1 cellular context compared by ENCODE assay signal in the genomic region with DNA sequence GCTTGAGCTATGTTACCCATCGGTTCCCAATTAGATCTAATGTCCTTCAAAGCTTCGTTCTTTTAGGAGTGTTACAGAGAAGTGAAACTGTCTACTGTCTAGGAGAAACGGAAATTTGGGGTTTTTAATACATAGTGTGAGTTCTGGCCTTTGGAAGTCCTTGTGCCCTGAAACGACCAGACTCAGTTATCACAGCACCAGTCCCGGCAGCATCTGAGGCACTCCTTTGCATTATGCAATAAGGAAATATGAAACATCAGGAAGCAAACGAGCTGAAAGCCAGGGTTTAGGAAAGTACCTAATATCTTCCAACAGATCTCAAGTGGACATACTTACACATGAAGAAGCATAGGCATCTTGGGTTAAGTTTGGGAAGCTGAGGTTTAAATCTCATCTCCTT.
TF ChIP-seq lines count a peak whose summit lies in the region.

No MANE protein-coding gene starts in this region.

TF ChIP-seq in H1, 55 proteins besides CTCF, POLR2A, EP300 and RAD21 (continued from another document):
- TF ChIP-seq CHD7 (IDR thresholded peaks at IDR 0.05; ENCODE audit: insufficient replicate concordance, low read length) (no peak), HDAC6 (IDR thresholded peaks at IDR 0.05; ENCODE audit: low read depth, low read length) (no peak), EGR1 (IDR thresholded peaks at IDR 0.05; ENCODE audit: borderline replicate concordance, low read depth, low read length) (no peak), CHD2 (IDR thresholded peaks at IDR 0.05; ENCODE audit: low read length) (no peak), POU5F1 (IDR thresholded peaks at IDR 0.05; ENCODE audit: low read depth, low read length) (no peak), SAP30 (IDR thresholded peaks at IDR 0.05; ENCODE audit: insufficient read depth, insufficient replicate concordance, low read length) (no peak), JUND (IDR thresholded peaks at IDR 0.05; ENCODE audit: low read length) (no peak), CEBPB (IDR thresholded peaks at IDR 0.05; ENCODE audit: low read depth, low read length) (no peak), PHF8 (conservative IDR thresholded peaks at IDR 0.05; ENCODE audit: low read depth, low read length) (no peak), SP2 (IDR thresholded peaks at IDR 0.05; ENCODE audit: low read length) (no peak), SIN3A (conservative IDR thresholded peaks at IDR 0.05 in 1 of 2, IDR thresholded peaks at IDR 0.05 in 1 of 2; ENCODE audit: low read depth in 1 of 2, low read length in 2 of 2) (no peak), TCF12 (IDR thresholded peaks at IDR 0.05; ENCODE audit: low read depth, low read length) (no peak), NANOG (IDR thresholded peaks at IDR 0.05; ENCODE audit: insufficient read depth, low read depth, low read length, poor library complexity, severe bottlenecking) (no peak), KDM4A (IDR thresholded peaks at IDR 0.05; ENCODE audit: low read depth, low read length, severe bottlenecking) (no peak), USF2 (IDR thresholded peaks at IDR 0.05; ENCODE audit: low read length) (no peak), TAF7 (optimal IDR thresholded peaks at IDR 0.05; ENCODE audit: borderline replicate concordance, low read depth, low read length) (no peak), CTBP2 (IDR thresholded peaks at IDR 0.05; ENCODE audit: borderline replicate concordance, insufficient read depth, insufficient read length, low read length) (no peak)
